ENCODE assay signal across 14 cellular contexts in the genomic region with DNA sequence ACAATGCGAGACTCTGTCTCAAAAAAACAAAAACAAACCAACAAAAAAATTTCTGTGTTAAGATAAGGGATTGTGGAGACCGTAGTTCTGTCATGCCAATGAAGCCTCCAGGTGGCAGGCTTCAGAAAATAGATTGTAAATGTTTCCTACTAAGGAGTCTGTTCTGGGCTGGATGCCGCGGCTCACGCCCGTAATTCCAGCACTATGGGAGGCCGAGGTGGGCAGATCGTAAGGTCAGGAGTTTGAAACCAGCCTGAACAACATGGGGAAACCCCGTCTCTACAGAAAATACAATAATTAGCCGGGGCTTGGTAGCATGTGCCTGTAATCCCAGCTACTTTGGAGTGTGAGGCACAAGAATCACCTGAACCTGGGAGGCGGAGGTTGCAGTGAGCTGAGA. TPM values are rescaled to one million over a fixed set of nuclear protein-coding genes. Genes with fewer than 3 reads are reported as not detected.
DNase-seq lines count a peak whose midpoint lies in the region; ATAC-seq, FAIRE-seq and TF ChIP-seq lines count a peak whose summit lies in the region.
"Had no signal": no experiment of that assay in that cellular context is flagged by ENCODE, and none has a peak within 500 bp of the region (broad histone marks: within the 10 kb centered on the region; RNA-seq: fewer than 3 reads in every experiment).

No MANE protein-coding gene starts in this region.

- H3K27ac Mint-ChIP-seq in activated T-helper 1 cell treated with anti-CD3 and anti-CD28 coated beads, Interleukin-12 subunit alpha, Interleukin-12 subunit beta, Interleukin-2, Interleukin-4 antibody, amounts not matched to agents 30 ng/mL and 10 ng/mL and 1 ng/mL, durations not matched to agents 14 hours and 24 hours and 36 hours, result no peak overlapping the region
- H3K27ac Mint-ChIP-seq in activated CD4-positive, alpha-beta T cell treated with anti-CD3 and anti-CD28 coated beads for 36 hours, result no peak overlapping the region

- H3K36me3 ChIP-seq in A673 (ENCODE audit: insufficient read depth, low read length, poor library complexity, severe bottlenecking), result no peaks in the 10 kb centered on the region

- H3K4me1 ChIP-seq in A673 (ENCODE audit: insufficient read depth, low read length, poor library complexity, severe bottlenecking), result no peaks in the 10 kb centered on the region
- H3K4me1 ChIP-seq: Caco-2 had no signal

- intact Hi-C loops in A673 (cut with micrococcal nuclease; ENCODE audit: unreplicated experiment), result loop anchor here (1.0 kb wide), 1 partner anchor 96 kb away; no protein-coding TSS in a partner anchor
- intact Hi-C loops in activated T-helper 1 cell treated with anti-CD3 and anti-CD28 coated beads, Interleukin-12 subunit alpha, Interleukin-12 subunit beta, Interleukin-2, Interleukin-4 antibody, amounts not matched to agents 30 ng/mL and 10 ng/mL and 1 ng/mL, durations not matched to agents 14 hours and 24 hours and 36 hours (cut with micrococcal nuclease), result loop anchor here (10.0 kb wide), 1 partner anchor 1027 kb away; a partner anchor contains a TSS
- intact Hi-C loops in activated CD4-positive, alpha-beta T cell treated with anti-CD3 and anti-CD28 coated beads for 36 hours (cut with DNase I, micrococcal nuclease), result loop anchor here in 1 of 2 experiments (5.0 kb wide), 1 partner anchor 90 kb away; no protein-coding TSS in a partner anchor

- H3K27ac ChIP-seq in A673 (ENCODE audit: low read depth, low read length, poor library complexity, severe bottlenecking), result no peak overlapping the region
- peak overlapping the region; percentile 14; the same call in 1 of the 2 replicates for H3K27ac ChIP-seq in RWPE1

- CTCF ChIA-PET in A673 (lab: Charles Lee) (no interaction called here), RWPE1 (lab: Yijun Ruan, JAX) (interaction anchor here (0.7 to 1.4 kb wide), 3 partner anchors 13 to 965 kb away, joined by 3 to 10 read pairs (median 3); no protein-coding TSS in a partner anchor)
- CTCF ChIA-PET in activated CD4-positive, alpha-beta T cell treated with anti-CD3 and anti-CD28 coated beads for 36 hours (lab: Charles Lee), result no interaction called here

- H3K9me3 Mint-ChIP-seq in activated T-helper 1 cell treated with anti-CD3 and anti-CD28 coated beads, Interleukin-12 subunit alpha, Interleukin-12 subunit beta, Interleukin-2, Interleukin-4 antibody, amounts not matched to agents 30 ng/mL and 10 ng/mL and 1 ng/mL, durations not matched to agents 14 hours and 24 hours and 36 hours, result no peaks in the 10 kb centered on the region
- no peaks in the 10 kb centered on the region for H3K9me3 Mint-ChIP-seq in activated CD4-positive, alpha-beta T cell treated with anti-CD3 and anti-CD28 coated beads for 36 hours (ENCODE audit: low read depth)

- H3K4me3 Mint-ChIP-seq in activated T-helper 1 cell treated with anti-CD3 and anti-CD28 coated beads, Interleukin-12 subunit alpha, Interleukin-12 subunit beta, Interleukin-2, Interleukin-4 antibody, amounts not matched to agents 30 ng/mL and 10 ng/mL and 1 ng/mL, durations not matched to agents 14 hours and 24 hours and 36 hours, result no peak overlapping the region
- no peak overlapping the region for H3K4me3 Mint-ChIP-seq in activated CD4-positive, alpha-beta T cell treated with anti-CD3 and anti-CD28 coated beads for 36 hours

- DNase-seq in A673 (ENCODE audit: low spot score) (peak; percentile 32), GM12865 (ENCODE audit: low read depth) (no peak), RWPE1 (ENCODE audit: low spot score) (no peak), NCI-H446 treated with DMSO at 0.1 percent for 48 hours (lab: John Stamatoyannopoulos, UW) (no peak), omental fat pad (ENCODE audit: low spot score) (no peak)
- no peak for DNase-seq in activated T-helper 1 cell treated with anti-CD3 and anti-CD28 coated beads, Interleukin-12 subunit alpha, Interleukin-12 subunit beta, Interleukin-2, Interleukin-4 antibody, amounts not matched to agents 30 ng/mL and 10 ng/mL and 1 ng/mL, durations not matched to agents 14 hours and 24 hours and 36 hours (ENCODE audit: low spot score)
- no peak for DNase-seq in activated CD4-positive, alpha-beta T cell treated with anti-CD3 and anti-CD28 coated beads for 36 hours
- DNase-seq: activated CD8-positive, alpha-beta memory T cell treated with anti-CD3 and anti-CD28 coated beads for 24 hours; aorta; NCI-H187 had no signal

- peaks cover 5% of the 10 kb centered on the region for H3K36me3 Mint-ChIP-seq in activated T-helper 1 cell treated with anti-CD3 and anti-CD28 coated beads, Interleukin-12 subunit alpha, Interleukin-12 subunit beta, Interleukin-2, Interleukin-4 antibody, amounts not matched to agents 30 ng/mL and 10 ng/mL and 1 ng/mL, durations not matched to agents 14 hours and 24 hours and 36 hours (ENCODE audit: low read depth)
- H3K36me3 Mint-ChIP-seq in activated CD4-positive, alpha-beta T cell treated with anti-CD3 and anti-CD28 coated beads for 36 hours (ENCODE audit: low read depth), result peaks cover 5% of the 10 kb centered on the region

- peaks cover 7% of the 10 kb centered on the region for H3K27me3 ChIP-seq in A673 (replicated peaks; ENCODE audit: insufficient read depth, low read depth, low read length, poor library complexity)

- peak; percentile 49 for FAIRE-seq in islet of Langerhans (lab: Jason Lieb, UNC)

- no TSS peak for BruUV-seq in A673 (replicated peaks; lab: Mats Ljungman, UMichigan)

- ATAC-seq in activated CD4-positive, alpha-beta T cell treated with anti-CD3 and anti-CD28 coated beads for 36 hours, result no peak
- no peak for ATAC-seq in omental fat pad (ENCODE audit: low FRiP score)
- ATAC-seq: sciatic nerve had no signal

- peaks cover 15% of the 10 kb centered on the region for H3K4me1 Mint-ChIP-seq in activated T-helper 1 cell treated with anti-CD3 and anti-CD28 coated beads, Interleukin-12 subunit alpha, Interleukin-12 subunit beta, Interleukin-2, Interleukin-4 antibody, amounts not matched to agents 30 ng/mL and 10 ng/mL and 1 ng/mL, durations not matched to agents 14 hours and 24 hours and 36 hours (ENCODE audit: low read depth)
- H3K4me1 Mint-ChIP-seq in activated CD4-positive, alpha-beta T cell treated with anti-CD3 and anti-CD28 coated beads for 36 hours, result peaks cover 14% of the 10 kb centered on the region

- peaks cover 2% of the 10 kb centered on the region for H3K27me3 Mint-ChIP-seq in activated T-helper 1 cell treated with anti-CD3 and anti-CD28 coated beads, Interleukin-12 subunit alpha, Interleukin-12 subunit beta, Interleukin-2, Interleukin-4 antibody, amounts not matched to agents 30 ng/mL and 10 ng/mL and 1 ng/mL, durations not matched to agents 14 hours and 24 hours and 36 hours (ENCODE audit: insufficient read depth)
- H3K27me3 Mint-ChIP-seq in activated CD4-positive, alpha-beta T cell treated with anti-CD3 and anti-CD28 coated beads for 36 hours, result no peaks in the 10 kb centered on the region

- POLR2A ChIA-PET in A673 (lab: Charles Lee; ENCODE audit: low non-redundant PET) (no interaction called here), RWPE1 (lab: Yijun Ruan, JAX; ENCODE audit: low non-redundant PET) (interaction anchor here (0.6 kb wide), 1 partner anchor 11 kb away, joined by 5 read pairs; no protein-coding TSS in a partner anchor)
- POLR2A ChIA-PET in activated CD4-positive, alpha-beta T cell treated with anti-CD3 and anti-CD28 coated beads for 36 hours (lab: Charles Lee), result no interaction called here

- TF ChIP-seq CTCF in A673 (conservative IDR thresholded peaks at IDR 0.05; ENCODE audit: low read depth, low read length) (peak; percentile 38), GM12865 (IDR thresholded peaks at IDR 0.05; ENCODE audit: insufficient read depth, low read depth, low read length, missing control alignments) (peak; percentile 9), RWPE1 (conservative IDR thresholded peaks at IDR 0.05; ENCODE audit: low read depth) (no peak), omental fat pad (IDR thresholded peaks at IDR 0.05) (no peak)

- H3K9me3 ChIP-seq in A673 (ENCODE audit: low read depth, low read length, poor library complexity, severe bottlenecking), result no peaks in the 10 kb centered on the region
- H3K9me3 ChIP-seq: Caco-2 had no signal

- no peak overlapping the region for H3K4me3 ChIP-seq in A673 (ENCODE audit: low read depth, low read length, poor library complexity, severe bottlenecking)
- H3K4me3 ChIP-seq in GM12865 (ENCODE audit: low read depth, low read length), result no peak overlapping the region
- H3K4me3 ChIP-seq: lung had no signal

RNA-seq across cellular contexts. Expression of a gene that starts 4.4 kb away (rescaled TPM):
- total RNA-seq in A673 (2021) (10.1 and 14.3 TPM in 2 replicates), omental fat pad (10 to 100 TPM; 22.6 to 41.1 (median 30.2) TPM)
- total RNA-seq in activated T-helper 1 cell treated with anti-CD3 and anti-CD28 coated beads, Interleukin-12 subunit alpha, Interleukin-12 subunit beta, Interleukin-2, Interleukin-4 antibody, amounts not matched to agents 30 ng/mL and 10 ng/mL and 1 ng/mL, durations not matched to agents 14 hours and 24 hours and 36 hours, result 9.8 and 15.0 TPM in 2 replicates
- total RNA-seq in activated CD4-positive, alpha-beta T cell treated with anti-CD3 and anti-CD28 coated beads for 36 hours, result 1 to 10 TPM; 6.4 to 8.4 TPM

RNA-seq across cellular contexts. Expression of a gene that starts 7.1 kb away (rescaled TPM):
- not detected in 2 replicates for total RNA-seq in A673 (2021)
- total RNA-seq in activated T-helper 1 cell treated with anti-CD3 and anti-CD28 coated beads, Interleukin-12 subunit alpha, Interleukin-12 subunit beta, Interleukin-2, Interleukin-4 antibody, amounts not matched to agents 30 ng/mL and 10 ng/mL and 1 ng/mL, durations not matched to agents 14 hours and 24 hours and 36 hours, result not detected in 2 replicates
- total RNA-seq in activated CD4-positive, alpha-beta T cell treated with anti-CD3 and anti-CD28 coated beads for 36 hours, result not detected
- 1 to 10 TPM in 1 of 4 donors, not detected in 3; 1.2 TPM for total RNA-seq in omental fat pad
- total RNA-seq: aorta, Caco-2, sciatic nerve had no signal

RNA-seq across cellular contexts. Expression of a gene that starts 30.3 kb away (rescaled TPM):
- total RNA-seq in A673 (2021) (9.2 and 9.6 TPM in 2 replicates), omental fat pad (10 to 100 TPM in 1 of 4 donors, 1 to 10 TPM in 3; 5.5 to 11.5 (median 8.2) TPM)
- 15.0 and 18.8 TPM in 2 replicates for total RNA-seq in activated T-helper 1 cell treated with anti-CD3 and anti-CD28 coated beads, Interleukin-12 subunit alpha, Interleukin-12 subunit beta, Interleukin-2, Interleukin-4 antibody, amounts not matched to agents 30 ng/mL and 10 ng/mL and 1 ng/mL, durations not matched to agents 14 hours and 24 hours and 36 hours
- 10 to 100 TPM in 1 of 2 experiments, 1 to 10 TPM in 1; 7.2 to 12.5 TPM for total RNA-seq in activated CD4-positive, alpha-beta T cell treated with anti-CD3 and anti-CD28 coated beads for 36 hours

RNA-seq across cellular contexts. Expression of a gene that starts 56.4 kb away (rescaled TPM):
- 198 and 216 TPM in 2 replicates for total RNA-seq in A673 (2021)
- 207 and 214 TPM in 2 replicates for total RNA-seq in activated T-helper 1 cell treated with anti-CD3 and anti-CD28 coated beads, Interleukin-12 subunit alpha, Interleukin-12 subunit beta, Interleukin-2, Interleukin-4 antibody, amounts not matched to agents 30 ng/mL and 10 ng/mL and 1 ng/mL, durations not matched to agents 14 hours and 24 hours and 36 hours
- 100 to 1,000 TPM; 234 to 260 TPM for total RNA-seq in activated CD4-positive, alpha-beta T cell treated with anti-CD3 and anti-CD28 coated beads for 36 hours
- 100 to 1,000 TPM in 1 of 4 donors, 10 to 100 TPM in 3; 61.8 to 178 (median 90.0) TPM for total RNA-seq in omental fat pad

Comparison
In these comparisons a context has a peak if more than half of its experiments do, and no peak if none do; other contexts are left out.
1. CTCF ChIP-seq: peak in A673 (single experiment) and GM12865 (single experiment); none in RWPE1 (single experiment) and omental fat pad (0 of 3).